In the genomic region with DNA sequence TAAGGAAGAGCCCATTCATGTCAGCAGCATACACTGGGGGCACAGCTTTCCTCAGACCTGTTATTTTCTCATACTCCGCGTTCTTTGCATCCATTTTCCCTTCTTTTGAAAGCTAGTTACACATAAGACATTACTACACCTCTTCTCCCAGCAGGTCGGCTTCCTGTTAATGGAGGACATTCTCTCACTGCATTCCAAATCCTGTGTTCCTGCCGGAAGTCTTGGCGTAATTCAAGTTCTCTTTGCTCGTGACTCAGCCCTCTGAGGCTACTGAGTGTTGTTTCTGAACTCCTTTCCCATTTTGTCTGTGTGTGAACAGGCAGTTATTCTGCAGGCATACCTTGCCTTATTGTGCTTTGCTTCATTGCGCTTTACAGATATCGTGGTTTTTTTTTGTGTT, we compare ENCODE assay signal across 25 cellular contexts.
DNase-seq lines count a peak whose midpoint lies in the region; ATAC-seq and TF ChIP-seq lines count a peak whose summit lies in the region.
"Had no signal": no experiment of that assay in that cellular context is flagged by ENCODE, and none has a peak within 500 bp of the region (broad histone marks: within the 10 kb centered on the region; RNA-seq: fewer than 3 reads in every experiment).

No MANE protein-coding gene starts in this region.

- no CpG with 5 or more reads among the region's 8 CpGs for WGBS in iPS DF 6.9 (ENCODE audit: insufficient coverage, insufficient read length)

- no peaks in the 10 kb centered on the region for H3K9me3 ChIP-seq in iPS DF 6.9 (ENCODE audit: control insufficient read depth, insufficient read depth, low read length)
- H3K9me3 ChIP-seq in Peyer's patch: peaks cover 0 to 4% (median 0%) of the 10 kb centered on the region in 4 donors
- H3K9me3 ChIP-seq: lower lobe of right lung, prostate gland, upper lobe of left lung had no signal

- no peaks in the 10 kb centered on the region for H3K36me3 ChIP-seq in iPS DF 6.9 (ENCODE audit: control insufficient read depth, insufficient read depth, low read length)
- no peaks in the 10 kb centered on the region for H3K36me3 ChIP-seq in Peyer's patch
- H3K36me3 ChIP-seq: prostate gland had no signal

- H3K4me1 ChIP-seq in iPS DF 6.9 (ENCODE audit: control insufficient read depth, insufficient read depth, low read length) (no peaks in the 10 kb centered on the region), Peyer's patch (no peaks in the 10 kb centered on the region)
- H3K4me1 ChIP-seq: lower lobe of right lung, prostate gland, upper lobe of left lung had no signal

- ATAC-seq in left lobe of liver: no peak
- ATAC-seq: activated CD8-positive, alpha-beta memory T cell treated with anti-CD3 and anti-CD28 coated beads, Interleukin-2, amount 10 ng/mL, durations not matched to agents 7 days and 5 days; lower lobe of right lung; naive thymus-derived CD4-positive, alpha-beta T cell; T-helper 17 cell had no signal

- TF ChIP-seq CTCF in cardiac fibroblast (IDR thresholded peaks at IDR 0.05; ENCODE audit: low read depth, low read length) (no peak), Peyer's patch (IDR thresholded peaks at IDR 0.05) (no peak)

- H3K27me3 ChIP-seq in iPS DF 6.9 (ENCODE audit: control insufficient read depth, insufficient read depth, low read length) (no peaks in the 10 kb centered on the region), Peyer's patch (no peaks in the 10 kb centered on the region)
- H3K27me3 ChIP-seq: upper lobe of left lung had no signal

- H3K27ac ChIP-seq in iPS DF 6.9 (ENCODE audit: low read length) (no peak overlapping the region), Peyer's patch (no peak overlapping the region)
- H3K27ac ChIP-seq: C4-2B, lower lobe of right lung, prostate gland, upper lobe of left lung had no signal

- no peak overlapping the region for H3K4me3 ChIP-seq in cardiac fibroblast (replicated peaks in 1 of 2; ENCODE audit: low read depth in 2 of 2, low read length in 2 of 2)
- no peak overlapping the region for H3K4me3 ChIP-seq in iPS DF 6.9 (ENCODE audit: low read length)
- H3K4me3 ChIP-seq in Peyer's patch: no peak overlapping the region
- H3K4me3 ChIP-seq: lower lobe of right lung, prostate gland, upper lobe of left lung had no signal

- DNase-seq in A172 (ENCODE audit: low spot score) (peak; percentile 57), M059J (ENCODE audit: low read depth) (peak; percentile 71), cardiac fibroblast (ENCODE audit: low read depth in 2 of 2) (peak; percentile 38 to 73), iPS DF 6.9 (ENCODE audit: low read depth, low spot score) (peak; percentile 29), MV-4-11 (lab: John Stamatoyannopoulos, UW) (no peak), Peyer's patch (no peak), inferior parietal cortex (ENCODE audit: extremely low spot score) (no peak), left lobe of liver (ENCODE audit: low spot score) (no peak)
- DNase-seq: 8988T; activated CD4-positive, CD25-positive, alpha-beta regulatory T cell treated with anti-CD3 and anti-CD28 coated beads, Interleukin-2, amount 50 U/mL, for 72 hours; activated CD8-positive, alpha-beta memory T cell treated with anti-CD3 and anti-CD28 coated beads, Interleukin-2, amount 10 ng/mL, durations not matched to agents 7 days and 5 days; activated effector memory CD4-positive, alpha-beta T cell treated with Interleukin-2 at 50 U/mL for 16 hours; anterior cingulate cortex; DMS153; lower lobe of right lung; naive thymus-derived CD4-positive, alpha-beta T cell; NCI-H187; NCI-H446; SHP77 treated with DMSO at 0.1 percent for 48 hours; stimulated activated CD4-positive, alpha-beta T cell treated with anti-CD3 and anti-CD28 coated beads, Interleukin-12 subunit alpha, Interleukin-12 subunit beta, amount 100 ng/mL, for 4 hours; stimulated activated naive CD4-positive, alpha-beta T cell treated with Interleukin-2 at 50 U/mL for 16 hours; T-helper 17 cell; upper lobe of left lung had no signal

- no peak for TF ChIP-seq POLR2A in Peyer's patch (IDR thresholded peaks at IDR 0.05)

Comparison
In these comparisons a context has a peak if more than half of its experiments do, and no peak if none do; other contexts are left out.
1. DNase-seq: peak in A172 (single experiment), M059J (single experiment), cardiac fibroblast (2 of 2) and iPS DF 6.9 (single experiment); none in MV-4-11 (single experiment), Peyer's patch (0 of 3), inferior parietal cortex (single experiment) and left lobe of liver (single experiment).